ENCODE assay signal across 8 cellular contexts in genomic region chr2:205684871-205685313, GRCh38. TPM values are rescaled to one million over a fixed set of nuclear protein-coding genes. Genes with fewer than 3 reads are reported as not detected.
DNase-seq lines count a peak whose midpoint lies in the region; FAIRE-seq and TF ChIP-seq lines count a peak whose summit lies in the region.

No MANE protein-coding gene starts in this region.

- no peak overlapping the region for H3K27ac Mint-ChIP-seq in nephron progenitor cell

- H3K4me3 ChIP-seq in endothelial cell of umbilical vein (replicated peaks in 1 of 3; ENCODE audit: insufficient read depth in 1 of 3, low read depth in 1 of 3, low read length in 3 of 3), result peak overlapping the region; percentile 67 to 99 (median 96)

- CTCF ChIA-PET in endothelial cell of umbilical vein (lab: Charles Lee), result interaction anchor here (1.1 to 4.1 kb wide), 7 partner anchors 14 to 1539 kb away, joined by 3 to 29 read pairs (median 7); no protein-coding TSS in a partner anchor

- peak; percentile 63 for FAIRE-seq in endothelial cell of umbilical vein (lab: Jason Lieb, UNC)

- peak overlapping the region; percentile 79 for H2AFZ ChIP-seq in endothelial cell of umbilical vein (ENCODE audit: low read depth, low read length)

- no TSS peak for BruUV-seq in endothelial cell of umbilical vein (replicated peaks; lab: Mats Ljungman, UMichigan)

- H3K4me3 Mint-ChIP-seq in nephron progenitor cell, result peak overlapping the region; percentile 94

- H3K27ac ChIP-seq in endothelial cell of umbilical vein (ENCODE audit: insufficient read depth, low read depth, low read length), result peak overlapping the region; percentile 48

- intact Hi-C loops in endothelial cell of umbilical vein (cut with micrococcal nuclease), result loop anchor here (1.0 to 5.0 kb wide), 2 partner anchors 200 to 488 kb away; no protein-coding TSS in a partner anchor

- TF ChIP-seq CTCF in endothelial cell of umbilical vein (IDR thresholded peaks at IDR 0.05; ENCODE audit: extremely low read depth in 1 of 2, insufficient read depth in 1 of 2, low read depth in 1 of 2, low read length in 2 of 2) (no peak), nephron progenitor cell (IDR thresholded peaks at IDR 0.05) (no peak)

- peaks cover 83% of the 10 kb centered on the region for H3K4me1 Mint-ChIP-seq in nephron progenitor cell

- no peaks in the 10 kb centered on the region for H3K9me1 ChIP-seq in endothelial cell of umbilical vein (replicated peaks; ENCODE audit: control insufficient read depth, extremely low read depth, insufficient read depth, low read length)

- H3K27me3 Mint-ChIP-seq in nephron progenitor cell (ENCODE audit: low read depth, poor library complexity), result peaks cover 6% of the 10 kb centered on the region

- H3K36me3 ChIP-seq in endothelial cell of umbilical vein (ENCODE audit: control insufficient read depth in 2 of 2, extremely low read depth in 1 of 2, insufficient read depth in 2 of 2, low read length in 2 of 2), result peaks cover 0 to 3% of the 10 kb centered on the region in 2 experiments

- H3K36me3 Mint-ChIP-seq in nephron progenitor cell (ENCODE audit: low read depth), result peaks cover 14% of the 10 kb centered on the region

- H3K4me1 ChIP-seq in endothelial cell of umbilical vein (ENCODE audit: control insufficient read depth, extremely low read depth, insufficient read depth, low read length), result peaks cover 55% of the 10 kb centered on the region

- peak overlapping the region; percentile 92 for H3K9ac ChIP-seq in endothelial cell of umbilical vein (replicated peaks; ENCODE audit: extremely low read depth, insufficient read depth, low read length)

- H3K79me2 ChIP-seq in endothelial cell of umbilical vein (ENCODE audit: control insufficient read depth, insufficient read depth, low read length), result peaks cover 58% of the 10 kb centered on the region

- H4K20me1 ChIP-seq in endothelial cell of umbilical vein (replicated peaks; ENCODE audit: control insufficient read depth, extremely low read depth, insufficient read depth, low read length), result no peaks in the 10 kb centered on the region

- dilution Hi-C loops in endothelial cell of umbilical vein (cut with MboI; ENCODE audit: extremely low pct_ligation_motif_present, low sequenced_read_pairs), result no loop called here

- H3K9me3 Mint-ChIP-seq in nephron progenitor cell, result no peaks in the 10 kb centered on the region

- H3K27me3 ChIP-seq in endothelial cell of umbilical vein (ENCODE audit: control insufficient read depth in 2 of 2, insufficient read depth in 2 of 2, low read length in 2 of 2), result no peaks in the 10 kb centered on the region

- TF ChIP-seq POLR2A in endothelial cell of umbilical vein (IDR thresholded peaks at IDR 0.05; ENCODE audit: low read depth, low read length), result no peak

- DNase-seq in Ammon's horn (ENCODE audit: low spot score), result peak; percentile 68
- DNase-seq in NCI-H82 treated with DMSO at 0.1 percent for 48 hours (lab: John Stamatoyannopoulos, UW; ENCODE audit: unreplicated experiment), result peak; percentile 38
- peak; percentile 72 for DNase-seq in endothelial cell of umbilical vein (ENCODE audit: low read depth, low spot score)
- peak; percentile 42 for DNase-seq in nephron progenitor cell
- DNase-seq in stimulated activated CD4-positive, alpha-beta T cell treated with anti-CD3 and anti-CD28 coated beads, Interleukin-12 subunit alpha, Interleukin-12 subunit beta, amount 100 ng/mL, for 4 hours, result no peak
- no peak for DNase-seq in DMS114 treated with DMSO at 0.1 percent for 48 hours (lab: John Stamatoyannopoulos, UW; ENCODE audit: unreplicated experiment)
- DNase-seq in stimulated activated CD4-positive, alpha-beta T cell treated with anti-CD3 and anti-CD28 coated beads, Interleukin-4, amount 100 ng/mL, for 4 hours, result no peak
- no peak for DNase-seq in NCI-H2107 (lab: John Stamatoyannopoulos, UW)

- POLR2A ChIA-PET in endothelial cell of umbilical vein (lab: Charles Lee), result interaction anchor here (1.3 to 1.4 kb wide), 2 partner anchors 22 to 1139 kb away, joined by 3 read pairs; partner anchors contain the start of gene PARD3B

- H3K4me2 ChIP-seq in endothelial cell of umbilical vein (ENCODE audit: insufficient read depth, low read length), result peak overlapping the region; percentile 97

- H3K9me3 ChIP-seq in endothelial cell of umbilical vein (replicated peaks; ENCODE audit: control insufficient read depth, insufficient read depth, low read length), result no peaks in the 10 kb centered on the region

TF ChIP-seq in endothelial cell of umbilical vein, 7 proteins besides CTCF, POLR2A, EP300 and RAD21:
- TF ChIP-seq MYC (IDR thresholded peaks at IDR 0.05; ENCODE audit: low read depth, low read length) (no peak), MAX (IDR thresholded peaks at IDR 0.05; ENCODE audit: insufficient read depth, insufficient read length) (no peak), GATA2 (IDR thresholded peaks at IDR 0.05; ENCODE audit: insufficient read depth, insufficient read length, low read depth, low read length) (no peak), POLR2AphosphoS5 (IDR thresholded peaks at IDR 0.05; ENCODE audit: insufficient read depth, low read depth, low read length) (no peak), FOS (IDR thresholded peaks at IDR 0.05; ENCODE audit: borderline replicate concordance, insufficient read depth, low read length) (no peak), JUN (IDR thresholded peaks at IDR 0.05; ENCODE audit: borderline replicate concordance, insufficient read depth, insufficient read length, low read depth) (no peak), EZH2 (IDR thresholded peaks at IDR 0.05; ENCODE audit: borderline replicate concordance, low read depth, low read length, severe bottlenecking) (no peak)

RNA-seq across cellular contexts. Expression of gene NRP2, which starts 2.6 kb away (rescaled TPM):
- 149 and 240 TPM in 2 replicates for total RNA-seq in endothelial cell of umbilical vein
- 138 and 160 TPM in 2 replicates for polyA plus RNA-seq in endothelial cell of umbilical vein
- polyA plus RNA-seq in endothelial cell of umbilical vein (2011; cell fraction: cytosol; rRNA removed), result 107 and 113 TPM in 2 replicates
- 198 and 227 TPM in 2 replicates for polyA plus RNA-seq in endothelial cell of umbilical vein (2011; cell fraction: nucleus; rRNA removed)
- 99.8 and 162 TPM in 2 replicates for polyA plus RNA-seq in endothelial cell of umbilical vein (2012)
- polyA minus RNA-seq in endothelial cell of umbilical vein, result 478 and 499 TPM in 2 replicates
- polyA minus RNA-seq in endothelial cell of umbilical vein (2011; cell fraction: cytosol; rRNA and poly(A)+ RNA removed), result 1.3 TPM
- 330 and 370 TPM in 2 replicates for polyA minus RNA-seq in endothelial cell of umbilical vein (2011; cell fraction: nucleus; rRNA and poly(A)+ RNA removed)

Comparison
In these comparisons a context has a peak if more than half of its experiments do, and no peak if none do; other contexts are left out.
1. DNase-seq: peak in Ammon's horn (single experiment), NCI-H82 treated with DMSO at 0.1 percent for 48 hours (single experiment), endothelial cell of umbilical vein (single experiment) and nephron progenitor cell (single experiment); none in stimulated activated CD4-positive, alpha-beta T cell treated with anti-CD3 and anti-CD28 coated beads, Interleukin-12 subunit alpha, Interleukin-12 subunit beta, amount 100 ng/mL, for 4 hours (single experiment), DMS114 treated with DMSO at 0.1 percent for 48 hours (single experiment), stimulated activated CD4-positive, alpha-beta T cell treated with anti-CD3 and anti-CD28 coated beads, Interleukin-4, amount 100 ng/mL, for 4 hours (0 of 2) and NCI-H2107 (single experiment).